In genomic region chr18:61743775-61744531, GRCh38 we compare ENCODE assay signal across 17 cellular contexts.
DNase-seq lines count a peak whose midpoint lies in the region; ATAC-seq and TF ChIP-seq lines count a peak whose summit lies in the region.
"Had no signal": no experiment of that assay in that cellular context is flagged by ENCODE, and none has a peak within 500 bp of the region (broad histone marks: within the 10 kb centered on the region; RNA-seq: fewer than 3 reads in every experiment).

No MANE protein-coding gene starts in this region.

- intact Hi-C loops in dorsolateral prefrontal cortex (cut with DNase I) = no loop called here

- no peak for ATAC-seq in GM21447 (IDR thresholded peaks at IDR 0.05; ENCODE audit: unreplicated experiment)
- ATAC-seq: GM23338 had no signal

- peak overlapping the region; percentile 18; the same call in 1 of the 2 replicates for H2AFZ ChIP-seq in GM23248
- H2AFZ ChIP-seq: GM23338 had no signal

- peaks cover 4% of the 10 kb centered on the region for H3K9me3 Mint-ChIP-seq in nephron progenitor cell
- H3K9me3 Mint-ChIP-seq: GM23338; natural killer cell treated with Interleukin-12 subunit alpha and Interleukin-12 subunit beta and Interleukin-15 and Interleukin-18, amount 100 ng/mL, for 72 hours had no signal

- no peaks in the 10 kb centered on the region for H3K9me3 ChIP-seq in GM23248 (ENCODE audit: low read depth)
- H3K9me3 ChIP-seq in stomach smooth muscle (ENCODE audit: control insufficient read depth in 2 of 2, low read length in 2 of 2) = no peaks in the 10 kb centered on the region
- H3K9me3 ChIP-seq: BE2C had no signal

- H3K4me3 Mint-ChIP-seq in nephron progenitor cell = no peak overlapping the region
- H3K4me3 Mint-ChIP-seq: GM23338; natural killer cell treated with Interleukin-12 subunit alpha and Interleukin-12 subunit beta and Interleukin-15 and Interleukin-18, amount 100 ng/mL, for 72 hours had no signal

- no peak overlapping the region for H3K9ac ChIP-seq in GM23248
- H3K9ac ChIP-seq in stomach smooth muscle (ENCODE audit: low read length in 2 of 2) = no peak overlapping the region

- H3F3A ChIP-seq in GM23248 (ENCODE audit: insufficient read depth) = no peaks in the 10 kb centered on the region; the same call in 1 of the 2 replicates

- WGBS in GM23248 (ENCODE audit: low coverage in 1 of 2, low lambda C conversion rate in 2 of 2, missing lambda C conversion rate in 2 of 2), 2 experiments = 14 to 21% methylated on average over 4 of the region's 4 CpGs

- H4K20me1 ChIP-seq in GM23248 (ENCODE audit: insufficient read depth) = no peaks in the 10 kb centered on the region

- TF ChIP-seq CTCF in dorsolateral prefrontal cortex (IDR thresholded peaks at IDR 0.05 in 54 of 56, conservative IDR thresholded peaks at IDR 0.05 in 2 of 56; ENCODE audit: low read depth in 1 of 56, partially characterized antibody in 56 of 56) (no peak), nephron progenitor cell (IDR thresholded peaks at IDR 0.05) (no peak)

- H3K4me3 ChIP-seq in GM23248 (no peak overlapping the region), dorsolateral prefrontal cortex (no peak overlapping the region), stomach smooth muscle (ENCODE audit: low read length in 2 of 2) (no peak overlapping the region)
- H3K4me3 ChIP-seq: GM23338 had no signal

- peaks cover 12% of the 10 kb centered on the region for H3K27me3 Mint-ChIP-seq in nephron progenitor cell (ENCODE audit: low read depth, poor library complexity)

- H3K36me3 ChIP-seq in GM23248 (ENCODE audit: low read depth) (no peaks in the 10 kb centered on the region), stomach smooth muscle (ENCODE audit: control insufficient read depth in 2 of 2, insufficient read depth in 2 of 2, low read length in 2 of 2) (no peaks in the 10 kb centered on the region)
- H3K36me3 ChIP-seq: BE2C had no signal

- peak; percentile 79 for DNase-seq in GM23248
- no peak for DNase-seq in dorsolateral prefrontal cortex
- peak; percentile 22 for DNase-seq in kidney glomerular epithelial cell (lab: John Stamatoyannopoulos, UW)
- DNase-seq in nephron progenitor cell = no peak
- no peak for DNase-seq in NCI-H1930 (lab: John Stamatoyannopoulos, UW)
- no peak for DNase-seq in HuH-7.5 (ENCODE audit: low spot score)
- DNase-seq: activated naive CD4-positive, alpha-beta T cell treated with Interleukin-2 at 50 U/mL for 16 hours; BE2C; EL; NCI-H2081 treated with DMSO at 0.1 percent for 48 hours; NCI-H774; stimulated activated CD4-positive, alpha-beta T cell treated with anti-CD3 and anti-CD28 coated beads, Interleukin-12 subunit alpha, Interleukin-12 subunit beta, amount 100 ng/mL, for 4 hours; T-helper 9 cell had no signal

- H3K27me3 ChIP-seq in GM23248 (replicated peaks; ENCODE audit: insufficient read depth) = no peaks in the 10 kb centered on the region
- peaks cover 0 to 2% (median 0%) of the 10 kb centered on the region in 45 donors for H3K27me3 ChIP-seq in dorsolateral prefrontal cortex
- H3K27me3 ChIP-seq in stomach smooth muscle (ENCODE audit: control insufficient read depth in 1 of 2, insufficient read depth in 2 of 2, low read length in 2 of 2) = no peaks in the 10 kb centered on the region
- H3K27me3 ChIP-seq: BE2C had no signal

- no peak overlapping the region for H3K4me2 ChIP-seq in GM23248 (ENCODE audit: unreplicated experiment)
- H3K4me2 ChIP-seq: GM23338 had no signal

- H3K79me2 ChIP-seq in GM23248 (ENCODE audit: insufficient read depth) = no peaks in the 10 kb centered on the region

- no peaks in the 10 kb centered on the region for H3K36me3 Mint-ChIP-seq in nephron progenitor cell (ENCODE audit: low read depth)
- H3K36me3 Mint-ChIP-seq: natural killer cell treated with Interleukin-12 subunit alpha and Interleukin-12 subunit beta and Interleukin-15 and Interleukin-18, amount 100 ng/mL, for 72 hours had no signal

- peaks cover 11% of the 10 kb centered on the region for H3K4me1 Mint-ChIP-seq in nephron progenitor cell

- H3K27ac Mint-ChIP-seq in nephron progenitor cell = no peak overlapping the region
- H3K27ac Mint-ChIP-seq: GM23338; natural killer cell treated with Interleukin-12 subunit alpha and Interleukin-12 subunit beta and Interleukin-15 and Interleukin-18, amount 100 ng/mL, for 72 hours had no signal

- H3K27ac ChIP-seq in GM23248 = peak overlapping the region; percentile 31
- H3K27ac ChIP-seq in dorsolateral prefrontal cortex = peak overlapping the region in 32 of 59 donors; percentile 12 to 82 (median 67)
- H3K27ac ChIP-seq in stomach smooth muscle (ENCODE audit: low read length) = peak overlapping the region; percentile 41

- in situ Hi-C loops in GM23248 (cut with MboI) = no loop called here

- H3K4me1 ChIP-seq in GM23248 (ENCODE audit: insufficient read depth) (peaks cover 21% of the 10 kb centered on the region), stomach smooth muscle (ENCODE audit: control insufficient read depth, insufficient read depth, low read length) (peaks cover 6% of the 10 kb centered on the region)
- H3K4me1 ChIP-seq: BE2C had no signal

- H3K9me2 ChIP-seq in GM23248 (ENCODE audit: insufficient read depth) = no peaks in the 10 kb centered on the region

Comparison
In these comparisons a context has a peak if more than half of its experiments do, and no peak if none do; other contexts are left out.
1. DNase-seq: peak in GM23248 (single experiment) and kidney glomerular epithelial cell (single experiment); none in dorsolateral prefrontal cortex (0 of 10), nephron progenitor cell (single experiment), NCI-H1930 (0 of 2) and HuH-7.5 (single experiment).
2. Peak in every context shown above with its lines, with median percentiles within 50 percentile points of each other: H3K27ac ChIP-seq.